Comparison of ENCODE assay signal across 12 cellular contexts in genomic region chr1:114113801-114114750, GRCh38. TPM values are rescaled to one million over a fixed set of nuclear protein-coding genes. Genes with fewer than 3 reads are reported as not detected.
DNase-seq lines count a peak whose midpoint lies in the region; ATAC-seq and FAIRE-seq lines count a peak whose summit lies in the region.
"Had no signal": no experiment of that assay in that cellular context is flagged by ENCODE, and none has a peak within 500 bp of the region (broad histone marks: within the 10 kb centered on the region; RNA-seq: fewer than 3 reads in every experiment).

No MANE protein-coding gene starts in this region.

- H3K27ac Mint-ChIP-seq in stimulated activated naive CD8-positive, alpha-beta T cell treated with anti-CD3 and anti-CD28 coated beads, Interleukin-15, Interleukin-2, amounts not matched to agents 100 ng/mL and 50 ng/mL, for 24 hours: peak overlapping the region; percentile 3

- no peak for ATAC-seq in stimulated activated naive CD8-positive, alpha-beta T cell treated with anti-CD3 and anti-CD28 coated beads, Interleukin-15, Interleukin-2, amounts not matched to agents 100 U/mL and 50 U/mL, for 24 hours
- no peak for ATAC-seq in GM18867 (IDR thresholded peaks at IDR 0.05; ENCODE audit: unreplicated experiment)
- no peak for ATAC-seq in HG03108 (IDR thresholded peaks at IDR 0.05; ENCODE audit: unreplicated experiment)

- no peaks in the 10 kb centered on the region for H3K27me3 Mint-ChIP-seq in stimulated activated naive CD8-positive, alpha-beta T cell treated with anti-CD3 and anti-CD28 coated beads, Interleukin-15, Interleukin-2, amounts not matched to agents 100 ng/mL and 50 ng/mL, for 24 hours

- intact Hi-C loops in cardiac septum (cut with DNase I): no loop called here

- no peak for DNase-seq in stimulated activated naive CD8-positive, alpha-beta T cell treated with anti-CD3 and anti-CD28 coated beads, Interleukin-15, Interleukin-2, amounts not matched to agents 100 U/mL and 50 U/mL, for 24 hours
- peak; percentile 63 for DNase-seq in SKM-1 (lab: John Stamatoyannopoulos, UW; ENCODE audit: unreplicated experiment)
- peak; percentile 78 for DNase-seq in cardiac septum (ENCODE audit: low spot score)
- peak; percentile 31 for DNase-seq in urothelium cell line (ENCODE audit: low spot score)
- DNase-seq in activated effector memory CD4-positive, alpha-beta T cell treated with anti-CD3 and anti-CD28 coated beads, Interleukin-2, amount 50 U/mL, for 16 hours: no peak
- DNase-seq: activated CD4-positive, alpha-beta T cell treated with anti-CD3 and anti-CD28 coated beads for 1 hour; COR-L47; thyroid gland had no signal

- H3K9me3 Mint-ChIP-seq in stimulated activated naive CD8-positive, alpha-beta T cell treated with anti-CD3 and anti-CD28 coated beads, Interleukin-15, Interleukin-2, amounts not matched to agents 100 ng/mL and 50 ng/mL, for 24 hours: no peaks in the 10 kb centered on the region

- no peak for FAIRE-seq in urothelium cell line (lab: Jason Lieb, UNC)
- FAIRE-seq: islet of Langerhans had no signal

- H3K36me3 Mint-ChIP-seq in stimulated activated naive CD8-positive, alpha-beta T cell treated with anti-CD3 and anti-CD28 coated beads, Interleukin-15, Interleukin-2, amounts not matched to agents 100 ng/mL and 50 ng/mL, for 24 hours (ENCODE audit: low read depth): no peaks in the 10 kb centered on the region

- no peak overlapping the region for H3K4me3 Mint-ChIP-seq in stimulated activated naive CD8-positive, alpha-beta T cell treated with anti-CD3 and anti-CD28 coated beads, Interleukin-15, Interleukin-2, amounts not matched to agents 100 ng/mL and 50 ng/mL, for 24 hours

- peaks cover 11% of the 10 kb centered on the region for H3K4me1 Mint-ChIP-seq in stimulated activated naive CD8-positive, alpha-beta T cell treated with anti-CD3 and anti-CD28 coated beads, Interleukin-15, Interleukin-2, amounts not matched to agents 100 ng/mL and 50 ng/mL, for 24 hours (ENCODE audit: low read depth)

RNA-seq across cellular contexts. Expression of gene SYT6, which starts 39.6 kb away (rescaled TPM):
- total RNA-seq in cardiac septum: 0.22 TPM

Comparison
In these comparisons a context has a peak if more than half of its experiments do, and no peak if none do; other contexts are left out.
1. DNase-seq: peak in SKM-1 (single experiment), cardiac septum (single experiment) and urothelium cell line (single experiment); none in stimulated activated naive CD8-positive, alpha-beta T cell treated with anti-CD3 and anti-CD28 coated beads, Interleukin-15, Interleukin-2, amounts not matched to agents 100 U/mL and 50 U/mL, for 24 hours (single experiment) and activated effector memory CD4-positive, alpha-beta T cell treated with anti-CD3 and anti-CD28 coated beads, Interleukin-2, amount 50 U/mL, for 16 hours (single experiment).